In the genomic region with DNA sequence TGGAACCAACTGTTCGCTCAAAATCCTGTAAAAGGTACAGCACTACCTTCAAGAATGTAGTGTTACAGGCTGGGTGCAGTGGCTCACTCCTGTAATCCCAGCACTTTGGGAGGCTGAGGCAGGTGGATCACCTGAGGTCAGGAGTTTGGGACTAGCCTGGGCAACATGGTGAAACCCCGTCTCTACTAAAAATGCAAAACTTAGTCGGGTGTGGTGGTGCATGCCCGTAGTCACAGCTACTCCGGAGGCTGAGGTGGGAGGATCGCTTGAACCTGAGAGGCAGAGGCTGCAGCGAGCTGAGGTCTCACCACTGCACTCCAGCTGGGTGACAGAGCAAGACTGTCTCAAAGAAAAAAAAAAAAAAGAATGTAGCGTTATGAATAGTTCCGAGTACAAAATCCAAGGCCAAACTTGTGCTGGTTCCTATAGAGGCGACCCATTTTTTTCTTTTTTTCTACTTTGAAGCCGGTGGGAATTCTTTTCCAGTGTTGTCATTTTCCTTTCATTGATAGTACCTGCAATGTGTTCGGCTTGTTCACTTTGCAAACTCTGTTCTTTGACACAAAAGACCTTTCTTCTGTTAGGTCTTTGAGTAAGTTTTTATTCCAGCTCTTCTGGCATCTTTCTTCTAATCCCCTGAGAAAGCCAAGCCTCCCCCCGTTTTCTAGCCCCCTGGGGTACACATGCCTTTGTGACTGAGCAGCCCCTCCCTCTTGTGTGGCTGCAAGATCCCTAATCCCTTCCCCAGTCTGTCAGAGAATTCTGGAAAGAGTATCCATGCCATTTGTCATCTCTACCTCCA, we compare ENCODE assay signal across 1 cellular context.
A peak's percentile ranks its signal among the peaks of the same experiment; 100 is the strongest.
TF ChIP-seq lines count a peak whose summit lies in the region.

No MANE protein-coding gene starts in this region.

TF ChIP-seq in HepG2, 621 proteins besides CTCF, POLR2A, EP300 and RAD21 (continued from another document and continues in another):
- TF ChIP-seq, protein P1, sequence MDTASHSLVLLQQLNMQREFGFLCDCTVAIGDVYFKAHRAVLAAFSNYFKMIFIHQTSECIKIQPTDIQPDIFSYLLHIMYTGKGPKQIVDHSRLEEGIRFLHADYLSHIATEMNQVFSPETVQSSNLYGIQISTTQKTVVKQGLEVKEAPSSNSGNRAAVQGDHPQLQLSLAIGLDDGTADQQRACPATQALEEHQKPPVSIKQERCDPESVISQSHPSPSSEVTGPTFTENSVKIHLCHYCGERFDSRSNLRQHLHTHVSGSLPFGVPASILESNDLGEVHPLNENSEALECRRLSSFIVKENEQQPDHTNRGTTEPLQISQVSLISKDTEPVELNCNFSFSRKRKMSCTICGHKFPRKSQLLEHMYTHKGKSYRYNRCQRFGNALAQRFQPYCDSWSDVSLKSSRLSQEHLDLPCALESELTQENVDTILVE (CRISPR knock-in tag; IDR thresholded peaks at IDR 0.05) = 0 out of 2 replicates have a peak, but pooled peaks have one; percentile 34
- TF ChIP-seq ZNF780A (CRISPR knock-in tag; IDR thresholded peaks at IDR 0.05) (no peak), ETV5 (CRISPR knock-in tag; IDR thresholded peaks at IDR 0.05; ENCODE audit: borderline replicate concordance) (no peak), ZSCAN9 (CRISPR knock-in tag; IDR thresholded peaks at IDR 0.05; ENCODE audit: borderline replicate concordance) (no peak), MED1 (CRISPR knock-in tag; IDR thresholded peaks at IDR 0.05) (peak; percentile 75), FOXC1 (CRISPR knock-in tag; IDR thresholded peaks at IDR 0.05; ENCODE audit: borderline replicate concordance) (no peak), ARNT2 (CRISPR knock-in tag; IDR thresholded peaks at IDR 0.05; ENCODE audit: low read depth) (no peak), ZSCAN30 (CRISPR knock-in tag; IDR thresholded peaks at IDR 0.05) (no peak), ZNF790 (CRISPR knock-in tag; IDR thresholded peaks at IDR 0.05; ENCODE audit: borderline replicate concordance) (no peak), KDM2A (CRISPR knock-in tag; IDR thresholded peaks at IDR 0.05; ENCODE audit: borderline replicate concordance, low read depth) (0 out of 2 replicates have a peak, but pooled peaks have one; percentile 41), ZFYVE20 (CRISPR knock-in tag; IDR thresholded peaks at IDR 0.05; ENCODE audit: borderline replicate concordance, low read depth) (no peak), TP53 (CRISPR knock-in tag; conservative IDR thresholded peaks at IDR 0.05) (no peak), ZNF569 (CRISPR knock-in tag; IDR thresholded peaks at IDR 0.05; ENCODE audit: borderline replicate concordance) (no peak), SMARCE1 (IDR thresholded peaks at IDR 0.05; ENCODE audit: borderline replicate concordance) (no peak), MAFK (conservative IDR thresholded peaks at IDR 0.05 in 1 of 2, IDR thresholded peaks at IDR 0.05 in 1 of 2; ENCODE audit: low read length in 2 of 2) (no peak), SMAD3 (CRISPR knock-in tag; IDR thresholded peaks at IDR 0.05) (peak; percentile 67; the same call in 1 of the 2 replicates), GATA4 (IDR thresholded peaks at IDR 0.05; ENCODE audit: borderline replicate concordance, low read depth) (no peak), ZNF292 (CRISPR knock-in tag; IDR thresholded peaks at IDR 0.05; ENCODE audit: borderline replicate concordance, low read depth) (peak; percentile 73; the same call in 1 of the 2 replicates), PBX2 (CRISPR knock-in tag; IDR thresholded peaks at IDR 0.05) (no peak), HNRNPL (IDR thresholded peaks at IDR 0.05; ENCODE audit: low read depth, low read length) (no peak), NFE2L1 (CRISPR knock-in tag; IDR thresholded peaks at IDR 0.05; ENCODE audit: borderline replicate concordance) (no peak), NR1H2 (CRISPR knock-in tag; IDR thresholded peaks at IDR 0.05; ENCODE audit: borderline replicate concordance, low read depth) (no peak), ZKSCAN5 (CRISPR knock-in tag; IDR thresholded peaks at IDR 0.05) (no peak), RARA (CRISPR knock-in tag; IDR thresholded peaks at IDR 0.05) (no peak), MYNN (CRISPR knock-in tag; IDR thresholded peaks at IDR 0.05; ENCODE audit: low read depth) (no peak), ZNF337 (CRISPR knock-in tag; IDR thresholded peaks at IDR 0.05; ENCODE audit: borderline replicate concordance, low read depth) (no peak), ZBTB46 (CRISPR knock-in tag; IDR thresholded peaks at IDR 0.05; ENCODE audit: borderline replicate concordance) (no peak), MEIS2 (CRISPR knock-in tag; IDR thresholded peaks at IDR 0.05) (no peak), ZNF556 (CRISPR knock-in tag; IDR thresholded peaks at IDR 0.05; ENCODE audit: borderline replicate concordance) (no peak), RFXAP (CRISPR knock-in tag; IDR thresholded peaks at IDR 0.05; ENCODE audit: borderline replicate concordance) (no peak), ZNF501 (CRISPR knock-in tag; IDR thresholded peaks at IDR 0.05) (peak; percentile 37; the same call in 1 of the 2 replicates), ZNF430 (CRISPR knock-in tag; IDR thresholded peaks at IDR 0.05) (no peak; the same call in 1 of the 2 replicates), ZNF33B (CRISPR knock-in tag; IDR thresholded peaks at IDR 0.05) (no peak), HNRNPH1 (optimal IDR thresholded peaks at IDR 0.05; ENCODE audit: low read depth, low read length) (no peak), ZNF746 (CRISPR knock-in tag; IDR thresholded peaks at IDR 0.05) (no peak), NFE2 (CRISPR knock-in tag; IDR thresholded peaks at IDR 0.05) (no peak), ATF7 (IDR thresholded peaks at IDR 0.05) (peak; percentile 68), ATF7 (CRISPR knock-in tag; IDR thresholded peaks at IDR 0.05) (no peak), ZNF687 (CRISPR knock-in tag; IDR thresholded peaks at IDR 0.05) (peak; percentile 51), RXRA (CRISPR knock-in tag; IDR thresholded peaks at IDR 0.05) (peak; percentile 29; the same call in 1 of the 2 replicates)
- TF ChIP-seq, protein P2, sequence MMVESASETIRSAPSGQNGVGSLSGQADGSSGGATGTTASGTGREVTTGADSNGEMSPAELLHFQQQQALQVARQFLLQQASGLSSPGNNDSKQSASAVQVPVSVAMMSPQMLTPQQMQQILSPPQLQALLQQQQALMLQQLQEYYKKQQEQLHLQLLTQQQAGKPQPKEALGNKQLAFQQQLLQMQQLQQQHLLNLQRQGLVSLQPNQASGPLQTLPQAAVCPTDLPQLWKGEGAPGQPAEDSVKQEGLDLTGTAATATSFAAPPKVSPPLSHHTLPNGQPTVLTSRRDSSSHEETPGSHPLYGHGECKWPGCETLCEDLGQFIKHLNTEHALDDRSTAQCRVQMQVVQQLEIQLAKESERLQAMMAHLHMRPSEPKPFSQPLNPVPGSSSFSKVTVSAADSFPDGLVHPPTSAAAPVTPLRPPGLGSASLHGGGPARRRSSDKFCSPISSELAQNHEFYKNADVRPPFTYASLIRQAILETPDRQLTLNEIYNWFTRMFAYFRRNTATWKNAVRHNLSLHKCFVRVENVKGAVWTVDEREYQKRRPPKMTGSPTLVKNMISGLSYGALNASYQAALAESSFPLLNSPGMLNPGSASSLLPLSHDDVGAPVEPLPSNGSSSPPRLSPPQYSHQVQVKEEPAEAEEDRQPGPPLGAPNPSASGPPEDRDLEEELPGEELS (CRISPR knock-in tag; IDR thresholded peaks at IDR 0.05) = peak; percentile 31; the same call in 1 of the 2 replicates
- TF ChIP-seq, protein P3, sequence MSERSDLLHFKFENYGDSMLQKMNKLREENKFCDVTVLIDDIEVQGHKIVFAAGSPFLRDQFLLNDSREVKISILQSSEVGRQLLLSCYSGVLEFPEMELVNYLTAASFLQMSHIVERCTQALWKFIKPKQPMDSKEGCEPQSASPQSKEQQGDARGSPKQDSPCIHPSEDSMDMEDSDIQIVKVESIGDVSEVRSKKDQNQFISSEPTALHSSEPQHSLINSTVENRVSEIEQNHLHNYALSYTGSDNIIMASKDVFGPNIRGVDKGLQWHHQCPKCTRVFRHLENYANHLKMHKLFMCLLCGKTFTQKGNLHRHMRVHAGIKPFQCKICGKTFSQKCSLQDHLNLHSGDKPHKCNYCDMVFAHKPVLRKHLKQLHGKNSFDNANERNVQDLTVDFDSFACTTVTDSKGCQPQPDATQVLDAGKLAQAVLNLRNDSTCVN (CRISPR knock-in tag; IDR thresholded peaks at IDR 0.05; ENCODE audit: borderline replicate concordance) = no peak
- TF ChIP-seq, protein P4, sequence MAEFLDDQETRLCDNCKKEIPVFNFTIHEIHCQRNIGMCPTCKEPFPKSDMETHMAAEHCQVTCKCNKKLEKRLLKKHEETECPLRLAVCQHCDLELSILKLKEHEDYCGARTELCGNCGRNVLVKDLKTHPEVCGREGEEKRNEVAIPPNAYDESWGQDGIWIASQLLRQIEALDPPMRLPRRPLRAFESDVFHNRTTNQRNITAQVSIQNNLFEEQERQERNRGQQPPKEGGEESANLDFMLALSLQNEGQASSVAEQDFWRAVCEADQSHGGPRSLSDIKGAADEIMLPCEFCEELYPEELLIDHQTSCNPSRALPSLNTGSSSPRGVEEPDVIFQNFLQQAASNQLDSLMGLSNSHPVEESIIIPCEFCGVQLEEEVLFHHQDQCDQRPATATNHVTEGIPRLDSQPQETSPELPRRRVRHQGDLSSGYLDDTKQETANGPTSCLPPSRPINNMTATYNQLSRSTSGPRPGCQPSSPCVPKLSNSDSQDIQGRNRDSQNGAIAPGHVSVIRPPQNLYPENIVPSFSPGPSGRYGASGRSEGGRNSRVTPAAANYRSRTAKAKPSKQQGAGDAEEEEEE (CRISPR knock-in tag; IDR thresholded peaks at IDR 0.05; ENCODE audit: borderline replicate concordance) = no peak
- TF ChIP-seq, protein P5, sequence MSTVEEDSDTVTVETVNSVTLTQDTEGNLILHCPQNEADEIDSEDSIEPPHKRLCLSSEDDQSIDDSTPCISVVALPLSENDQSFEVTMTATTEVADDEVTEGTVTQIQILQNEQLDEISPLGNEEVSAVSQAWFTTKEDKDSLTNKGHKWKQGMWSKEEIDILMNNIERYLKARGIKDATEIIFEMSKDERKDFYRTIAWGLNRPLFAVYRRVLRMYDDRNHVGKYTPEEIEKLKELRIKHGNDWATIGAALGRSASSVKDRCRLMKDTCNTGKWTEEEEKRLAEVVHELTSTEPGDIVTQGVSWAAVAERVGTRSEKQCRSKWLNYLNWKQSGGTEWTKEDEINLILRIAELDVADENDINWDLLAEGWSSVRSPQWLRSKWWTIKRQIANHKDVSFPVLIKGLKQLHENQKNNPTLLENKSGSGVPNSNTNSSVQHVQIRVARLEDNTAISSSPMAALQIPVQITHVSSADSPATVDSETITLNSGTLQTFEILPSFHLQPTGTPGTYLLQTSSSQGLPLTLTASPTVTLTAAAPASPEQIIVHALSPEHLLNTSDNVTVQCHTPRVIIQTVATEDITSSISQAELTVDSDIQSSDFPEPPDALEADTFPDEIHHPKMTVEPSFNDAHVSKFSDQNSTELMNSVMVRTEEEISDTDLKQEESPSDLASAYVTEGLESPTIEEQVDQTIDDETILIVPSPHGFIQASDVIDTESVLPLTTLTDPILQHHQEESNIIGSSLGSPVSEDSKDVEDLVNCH (CRISPR knock-in tag; IDR thresholded peaks at IDR 0.05) = no peak
